In the genomic region with DNA sequence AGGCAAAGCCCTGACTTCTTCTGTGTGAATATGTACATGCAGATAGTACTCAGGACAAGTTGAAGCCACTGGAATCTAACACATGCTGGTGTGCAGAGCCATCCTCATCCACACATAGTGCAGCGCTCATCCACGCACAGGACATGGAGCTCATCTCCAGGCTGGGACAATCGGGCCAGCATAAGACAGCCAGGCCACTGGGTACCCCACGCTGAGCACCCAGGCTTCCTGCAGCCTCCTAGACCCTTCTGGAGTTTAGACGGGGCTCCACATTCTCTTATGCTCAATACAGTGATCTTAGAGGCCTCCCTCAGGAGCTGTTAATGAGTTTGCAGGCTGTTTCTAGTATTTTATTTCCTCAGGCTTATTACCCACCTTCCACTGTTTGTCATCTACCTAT, we compare ENCODE assay signal across 31 cellular contexts.
"Had no signal": no experiment of that assay in that cellular context is flagged by ENCODE, and none has a peak within 500 bp of the region (broad histone marks: within the 10 kb centered on the region; RNA-seq: fewer than 3 reads in every experiment).

No MANE protein-coding gene starts in this region.

- DNase-seq: activated CD4-positive, alpha-beta T cell treated with anti-CD3 and anti-CD28 coated beads for 48 hours; activated CD4-positive, alpha-beta T cell treated with anti-CD3 and anti-CD28 coated beads, Interleukin-2, amount 50 U/mL, for 48 hours; activated CD8-positive, alpha-beta memory T cell treated with anti-CD3 and anti-CD28 coated beads for 24 hours; activated gamma-delta T cell; activated naive CD4-positive, alpha-beta T cell treated with anti-CD3 and anti-CD28 coated beads, Interleukin-2, amount 10 ng/mL, durations not matched to agents 7 days and 5 days; activated naive CD8-positive, alpha-beta T cell treated with anti-CD3 and anti-CD28 coated beads, Interleukin-2, amount 10 ng/mL, durations not matched to agents 7 days and 5 days; central memory CD4-positive, alpha-beta T cell; foreskin fibroblast; hippocampal formation; kidney; naive B cell; nephron progenitor cell; ovary; sigmoid colon; small intestine; stimulated activated CD4-positive, alpha-beta T cell treated with anti-CD3 and anti-CD28 coated beads, Interleukin-1b, Interleukin-23, amount 100 ng/mL, for 48 hours; stimulated activated CD4-positive, alpha-beta T cell treated with anti-CD3 and anti-CD28 coated beads, Interleukin-4, amount 100 ng/mL, for 4 hours; stimulated activated naive B cell treated with anti-CD40 and anti-IgM and Interleukin-4, amounts not matched to agents 10 μg/mL and 1 μg/mL and 100 μg/mL, for 72 hours; T-helper 17 cell; T1000; uterus; WERI-Rb-1 had no signal

- H3K27me3 ChIP-seq: ascending aorta, neutrophil, ovary, sigmoid colon, stomach, tibial nerve, uterus had no signal

- H3K27ac Mint-ChIP-seq: activated naive CD4-positive, alpha-beta T cell treated with anti-CD3 and anti-CD28 coated beads, Interleukin-2, amount 10 ng/mL, durations not matched to agents 7 days and 5 days; activated naive CD8-positive, alpha-beta T cell treated with anti-CD3 and anti-CD28 coated beads, Interleukin-2, amount 10 ng/mL, durations not matched to agents 7 days and 5 days; activated T-helper 1 cell treated with anti-CD3 and anti-CD28 coated beads, Interleukin-12 subunit alpha, Interleukin-12 subunit beta, Interleukin-2, Interleukin-4 antibody, amounts not matched to agents 30 ng/mL and 10 ng/mL and 1 ng/mL, durations not matched to agents 14 hours and 24 hours and 36 hours; nephron progenitor cell; progenitor cell of endocrine pancreas; stimulated activated naive B cell treated with anti-CD40 and anti-IgM and Interleukin-4, amounts not matched to agents 10 μg/mL and 1 μg/mL and 100 μg/mL, for 72 hours; T-helper 17 cell had no signal

- H3K4me1 ChIP-seq: ascending aorta, sigmoid colon, stomach, uterus had no signal

- H3K27ac ChIP-seq: ascending aorta, neutrophil, ovary, sigmoid colon, tibial nerve, uterus, WERI-Rb-1 had no signal

- H3K4me3 Mint-ChIP-seq: activated naive CD4-positive, alpha-beta T cell treated with anti-CD3 and anti-CD28 coated beads, Interleukin-2, amount 10 ng/mL, durations not matched to agents 7 days and 5 days; activated naive CD8-positive, alpha-beta T cell treated with anti-CD3 and anti-CD28 coated beads, Interleukin-2, amount 10 ng/mL, durations not matched to agents 7 days and 5 days; activated T-helper 1 cell treated with anti-CD3 and anti-CD28 coated beads, Interleukin-12 subunit alpha, Interleukin-12 subunit beta, Interleukin-2, Interleukin-4 antibody, amounts not matched to agents 30 ng/mL and 10 ng/mL and 1 ng/mL, durations not matched to agents 14 hours and 24 hours and 36 hours; mesothelial cell of epicardium; naive B cell; nephron progenitor cell; stimulated activated naive B cell treated with anti-CD40 and anti-IgM and Interleukin-4, amounts not matched to agents 10 μg/mL and 1 μg/mL and 100 μg/mL, for 72 hours; T-helper 17 cell had no signal

- ATAC-seq: activated CD4-positive, CD25-positive, alpha-beta regulatory T cell treated with anti-CD3 and anti-CD28 coated beads, Interleukin-2, amount 50 U/mL, for 24 hours; esophagus mucosa; stimulated activated naive B cell treated with anti-CD40 and anti-IgM and Interleukin-4, amounts not matched to agents 10 μg/mL and 1 μg/mL and 100 μg/mL, for 72 hours; T-helper 17 cell had no signal

- H3K27me3 Mint-ChIP-seq: activated naive CD4-positive, alpha-beta T cell treated with anti-CD3 and anti-CD28 coated beads, Interleukin-2, amount 10 ng/mL, durations not matched to agents 7 days and 5 days; naive B cell; progenitor cell of endocrine pancreas; stimulated activated naive B cell treated with anti-CD40 and anti-IgM and Interleukin-4, amounts not matched to agents 10 μg/mL and 1 μg/mL and 100 μg/mL, for 72 hours had no signal

- H3K36me3 ChIP-seq: neutrophil, ovary, uterus, WERI-Rb-1 had no signal

- FAIRE-seq: kidney, small intestine had no signal

- H3K9me3 ChIP-seq: ascending aorta, neutrophil, ovary, sigmoid colon, stomach, tibial nerve, uterus had no signal

- H3K4me1 Mint-ChIP-seq: activated naive CD4-positive, alpha-beta T cell treated with anti-CD3 and anti-CD28 coated beads, Interleukin-2, amount 10 ng/mL, durations not matched to agents 7 days and 5 days; activated naive CD8-positive, alpha-beta T cell treated with anti-CD3 and anti-CD28 coated beads, Interleukin-2, amount 10 ng/mL, durations not matched to agents 7 days and 5 days; mesothelial cell of epicardium; naive B cell; stimulated activated naive B cell treated with anti-CD40 and anti-IgM and Interleukin-4, amounts not matched to agents 10 μg/mL and 1 μg/mL and 100 μg/mL, for 72 hours; T-helper 17 cell had no signal

- H3K4me3 ChIP-seq: ascending aorta, ovary, sigmoid colon, stomach, tibial nerve, uterus had no signal

- H3K9me3 Mint-ChIP-seq: activated naive CD4-positive, alpha-beta T cell treated with anti-CD3 and anti-CD28 coated beads, Interleukin-2, amount 10 ng/mL, durations not matched to agents 7 days and 5 days; activated naive CD8-positive, alpha-beta T cell treated with anti-CD3 and anti-CD28 coated beads, Interleukin-2, amount 10 ng/mL, durations not matched to agents 7 days and 5 days; activated T-helper 1 cell treated with anti-CD3 and anti-CD28 coated beads, Interleukin-12 subunit alpha, Interleukin-12 subunit beta, Interleukin-2, Interleukin-4 antibody, amounts not matched to agents 30 ng/mL and 10 ng/mL and 1 ng/mL, durations not matched to agents 14 hours and 24 hours and 36 hours; mesothelial cell of epicardium; naive B cell; stimulated activated naive B cell treated with anti-CD40 and anti-IgM and Interleukin-4, amounts not matched to agents 10 μg/mL and 1 μg/mL and 100 μg/mL, for 72 hours had no signal

- H3K36me3 Mint-ChIP-seq: activated naive CD4-positive, alpha-beta T cell treated with anti-CD3 and anti-CD28 coated beads, Interleukin-2, amount 10 ng/mL, durations not matched to agents 7 days and 5 days; activated naive CD8-positive, alpha-beta T cell treated with anti-CD3 and anti-CD28 coated beads, Interleukin-2, amount 10 ng/mL, durations not matched to agents 7 days and 5 days had no signal
